In genomic region chr6:57252137-57252536, GRCh38 we compare ENCODE assay signal across 1 cellular context.
TF ChIP-seq lines count a peak whose summit lies in the region.

No MANE protein-coding gene starts in this region.

TF ChIP-seq in SK-N-SH, 30 proteins besides CTCF, POLR2A, EP300 and RAD21 (continued from another document):
- TF ChIP-seq, protein P1, sequence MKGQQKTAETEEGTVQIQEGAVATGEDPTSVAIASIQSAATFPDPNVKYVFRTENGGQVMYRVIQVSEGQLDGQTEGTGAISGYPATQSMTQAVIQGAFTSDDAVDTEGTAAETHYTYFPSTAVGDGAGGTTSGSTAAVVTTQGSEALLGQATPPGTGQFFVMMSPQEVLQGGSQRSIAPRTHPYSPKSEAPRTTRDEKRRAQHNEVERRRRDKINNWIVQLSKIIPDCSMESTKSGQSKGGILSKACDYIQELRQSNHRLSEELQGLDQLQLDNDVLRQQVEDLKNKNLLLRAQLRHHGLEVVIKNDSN (IDR thresholded peaks at IDR 0.05; ENCODE audit: borderline replicate concordance, low read depth): no peak
- TF ChIP-seq FOXJ3 (CRISPR knock-in tag; IDR thresholded peaks at IDR 0.05): no peak
- no peak for TF ChIP-seq FOXM1 (IDR thresholded peaks at IDR 0.05; ENCODE audit: low read depth)
- TF ChIP-seq EZH2phosphoT487 (IDR thresholded peaks at IDR 0.05; ENCODE audit: borderline replicate concordance, low read depth): no peak
TF ChIP-seq in SK-N-SH: peak in this region for 0.
